ENCODE assay signal across 19 cellular contexts in genomic region chr1:53543771-53544695, GRCh38.
DNase-seq lines count a peak whose midpoint lies in the region; ATAC-seq and TF ChIP-seq lines count a peak whose summit lies in the region.
"Had no signal": no experiment of that assay in that cellular context is flagged by ENCODE, and none has a peak within 500 bp of the region (broad histone marks: within the 10 kb centered on the region; RNA-seq: fewer than 3 reads in every experiment).

No MANE protein-coding gene starts in this region.

- H3K27me3 Mint-ChIP-seq in HFFc6 (ENCODE audit: insufficient read depth) (peaks cover 7% of the 10 kb centered on the region), glutamatergic neuron (ENCODE audit: unreplicated experiment) (peaks cover 15% of the 10 kb centered on the region)

- peaks cover 18% of the 10 kb centered on the region for H4K20me1 ChIP-seq in osteoblast (ENCODE audit: insufficient read depth, low read length)

- no peak overlapping the region for H3K27ac ChIP-seq in osteoblast (ENCODE audit: low read depth, low read length)
- H3K27ac ChIP-seq: SJCRH30 had no signal

- H3K4me2 ChIP-seq in osteoblast (ENCODE audit: insufficient read depth, low read length) = no peak overlapping the region

- H3K4me3 ChIP-seq in osteoblast (ENCODE audit: insufficient read depth, low read length) = no peak overlapping the region
- H3K4me3 ChIP-seq: SJCRH30 had no signal

- H3K27ac Mint-ChIP-seq in HFFc6 (peak overlapping the region; percentile 62), glutamatergic neuron (ENCODE audit: unreplicated experiment) (peak overlapping the region; percentile 48)
- H3K27ac Mint-ChIP-seq: nephron progenitor cell had no signal

- H3K27me3 ChIP-seq in osteoblast (ENCODE audit: insufficient read depth, low read length) = no peaks in the 10 kb centered on the region

- no peaks in the 10 kb centered on the region for H3K9me3 ChIP-seq in osteoblast (ENCODE audit: low read depth, low read length)
- H3K9me3 ChIP-seq: SJCRH30 had no signal

- peaks cover 36% of the 10 kb centered on the region for H3K4me1 Mint-ChIP-seq in HFFc6 (ENCODE audit: low read depth)
- H3K4me1 Mint-ChIP-seq in glutamatergic neuron (ENCODE audit: low read depth, unreplicated experiment) = peaks cover 12% of the 10 kb centered on the region

- no peaks in the 10 kb centered on the region for H3K36me3 ChIP-seq in osteoblast (ENCODE audit: insufficient read depth, low read length)
- H3K36me3 ChIP-seq: SJCRH30 had no signal

- H2AFZ ChIP-seq in osteoblast (ENCODE audit: low read length) = no peak overlapping the region

- H3K79me2 ChIP-seq in osteoblast (ENCODE audit: insufficient read depth, low read length) = no peaks in the 10 kb centered on the region

- H3K4me1 ChIP-seq in osteoblast (ENCODE audit: insufficient read depth, low read length) = peaks cover 18% of the 10 kb centered on the region
- H3K4me1 ChIP-seq: SJCRH30 had no signal

- DNase-seq in AG08395 (ENCODE audit: low spot score) = peak; percentile 66
- DNase-seq in HFFc6 = no peak
- DNase-seq in glutamatergic neuron = peak; percentile 16
- DNase-seq in osteoblast (ENCODE audit: insufficient read length, low spot score, missing footprints) = peak; percentile 68
- DNase-seq in NCI-H2171 (lab: John Stamatoyannopoulos, UW) = no peak
- DNase-seq in C1 segment of cervical spinal cord (lab: John Stamatoyannopoulos, UW) = no peak
- DNase-seq: activated CD4-positive, alpha-beta T cell treated with anti-CD3 and anti-CD28 coated beads, Interleukin-2, amount 50 U/mL, for 48 hours; activated naive CD4-positive, alpha-beta T cell; activated T-cell treated with anti-CD3 and anti-CD28 coated beads for 4 hours; COR-L47; effector memory CD8-positive, alpha-beta T cell; KG1; mesendoderm; MV-4-11; nephron progenitor cell; OCI-M1; SJCRH30; substantia nigra had no signal

- no peak overlapping the region for H3K4me3 Mint-ChIP-seq in HFFc6
- no peak overlapping the region for H3K4me3 Mint-ChIP-seq in glutamatergic neuron (ENCODE audit: unreplicated experiment)
- H3K4me3 Mint-ChIP-seq: effector memory CD8-positive, alpha-beta T cell; nephron progenitor cell had no signal

- no peak for ATAC-seq in GM19023 (IDR thresholded peaks at IDR 0.05; ENCODE audit: unreplicated experiment)
- ATAC-seq: effector memory CD8-positive, alpha-beta T cell had no signal

- H3K36me3 Mint-ChIP-seq in HFFc6 (ENCODE audit: low read depth) (no peaks in the 10 kb centered on the region), glutamatergic neuron (ENCODE audit: unreplicated experiment) (no peaks in the 10 kb centered on the region)

- TF ChIP-seq CTCF in HFFc6 (IDR thresholded peaks at IDR 0.05) = no peak
- TF ChIP-seq CTCF in glutamatergic neuron (IDR thresholded peaks at IDR 0.05; ENCODE audit: partially characterized antibody, unreplicated experiment) = no peak
- no peak for TF ChIP-seq CTCF in osteoblast (IDR thresholded peaks at IDR 0.05; ENCODE audit: extremely low read depth, low read depth, low read length)

- H3K9me3 Mint-ChIP-seq in HFFc6 = no peaks in the 10 kb centered on the region
- peaks cover 6% of the 10 kb centered on the region for H3K9me3 Mint-ChIP-seq in glutamatergic neuron (ENCODE audit: unreplicated experiment)
- H3K9me3 Mint-ChIP-seq: effector memory CD8-positive, alpha-beta T cell; nephron progenitor cell had no signal

Comparison
In these comparisons a context has a peak if more than half of its experiments do, and no peak if none do; other contexts are left out.
1. DNase-seq: peak in AG08395 (single experiment), glutamatergic neuron (single experiment) and osteoblast (single experiment); none in HFFc6 (single experiment), NCI-H2171 (single experiment) and C1 segment of cervical spinal cord (0 of 14).